In the genomic region with DNA sequence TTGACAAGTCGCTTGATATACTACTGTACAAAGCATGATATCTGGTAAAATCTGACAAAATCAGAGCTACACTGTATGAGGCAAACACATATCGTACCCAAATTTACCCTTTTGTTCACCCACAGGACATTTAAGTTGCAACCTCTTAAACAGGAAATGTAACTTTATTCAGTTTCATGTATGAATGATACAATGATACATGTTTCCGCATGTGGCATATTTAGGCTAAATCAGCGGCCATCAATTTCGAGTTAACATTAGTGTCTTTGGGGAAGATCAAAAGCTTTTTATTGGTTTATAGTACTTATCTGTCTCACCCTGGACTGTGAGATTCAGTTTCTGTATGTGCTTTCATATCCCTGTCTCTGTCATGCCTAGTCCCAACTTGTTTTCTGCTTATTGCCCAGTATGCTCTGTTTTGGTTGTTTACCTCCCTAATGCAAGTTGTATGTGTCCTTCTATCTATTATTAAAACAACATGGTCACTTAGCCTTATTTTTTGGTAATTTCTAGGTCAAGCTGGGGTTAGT, we compare ENCODE assay signal across 25 cellular contexts.
"Had no signal": no experiment of that assay in that cellular context is flagged by ENCODE, and none has a peak within 500 bp of the region (broad histone marks: within the 10 kb centered on the region; RNA-seq: fewer than 3 reads in every experiment).

No MANE protein-coding gene starts in this region.

- H3K27ac ChIP-seq: SJSA1 had no signal

- H3K27me3 ChIP-seq: SJSA1 had no signal

- DNase-seq: activated CD4-positive, alpha-beta T cell treated with anti-CD3 and anti-CD28 coated beads for 1 hour; activated CD4-positive, alpha-beta T cell treated with anti-CD3 and anti-CD28 coated beads, Interleukin-2, amount 10 ng/mL, durations not matched to agents 24 days and 14 days; activated CD4-positive, alpha-beta T cell treated with anti-CD3 and anti-CD28 coated beads, Interleukin-2, amount 50 U/mL, for 48 hours; activated CD8-positive, alpha-beta memory T cell treated with anti-CD3 and anti-CD28 coated beads, Interleukin-2, amount 10 ng/mL, durations not matched to agents 7 days and 5 days; activated effector memory CD4-positive, alpha-beta T cell treated with Interleukin-2 at 50 U/mL for 16 hours; activated naive CD4-positive, alpha-beta T cell; activated T-cell treated with anti-CD3 and anti-CD28 coated beads, Interleukin-2, amount 50 U/mL, for 24 hours; aorta; NCI-H1105 treated with DMSO at 0.1 percent for 48 hours; NCI-H1436 treated with DMSO at 0.1 percent for 48 hours; NCI-H187; NCI-H2081; NCI-H510A treated with DMSO at 0.1 percent for 48 hours; NCI-H69; PC-3; SHP77; SW 1271 had no signal

- H3K4me3 Mint-ChIP-seq: activated CD4-positive, alpha-beta T cell treated with anti-CD3 and anti-CD28 coated beads, Interleukin-2, amount 10 ng/mL, durations not matched to agents 24 days and 14 days; activated CD8-positive, alpha-beta memory T cell treated with anti-CD3 and anti-CD28 coated beads, Interleukin-2, amount 10 ng/mL, durations not matched to agents 7 days and 5 days; activated naive CD4-positive, alpha-beta T cell treated with anti-CD3 and anti-CD28 coated beads, Interleukin-2, amount 50 U/mL, for 24 hours; activated T-cell treated with anti-CD3 and anti-CD28 coated beads, Interleukin-2, amount 50 U/mL, for 24 hours; activated T-helper 1 cell treated with anti-CD3 and anti-CD28 coated beads, Interleukin-12 subunit alpha, Interleukin-12 subunit beta, Interleukin-2, Interleukin-4 antibody, amounts not matched to agents 30 ng/mL and 10 ng/mL and 1 ng/mL, durations not matched to agents 14 hours and 24 hours and 36 hours; brain; T-helper 2 cell treated with Interferon-gamma antibody and Interleukin-4, amounts not matched to agents 5 μg/mL and 100 μg/mL, for 36 hours; WTC11 had no signal

- H3K4me1 ChIP-seq: SJSA1 had no signal

- H3K4me1 Mint-ChIP-seq: activated CD4-positive, alpha-beta T cell treated with anti-CD3 and anti-CD28 coated beads, Interleukin-2, amount 10 ng/mL, durations not matched to agents 24 days and 14 days; activated CD8-positive, alpha-beta memory T cell treated with anti-CD3 and anti-CD28 coated beads, Interleukin-2, amount 10 ng/mL, durations not matched to agents 7 days and 5 days; activated naive CD4-positive, alpha-beta T cell treated with anti-CD3 and anti-CD28 coated beads, Interleukin-2, amount 50 U/mL, for 24 hours; brain; WTC11 had no signal

- H3K4me3 ChIP-seq: SJSA1 had no signal

- H3K27me3 Mint-ChIP-seq: activated CD8-positive, alpha-beta memory T cell treated with anti-CD3 and anti-CD28 coated beads, Interleukin-2, amount 10 ng/mL, durations not matched to agents 7 days and 5 days; activated naive CD4-positive, alpha-beta T cell treated with anti-CD3 and anti-CD28 coated beads, Interleukin-2, amount 50 U/mL, for 24 hours had no signal

- H3K36me3 ChIP-seq: SJSA1 had no signal

- FAIRE-seq: RCC 7860 had no signal

- H3K9me3 Mint-ChIP-seq: activated CD4-positive, alpha-beta T cell treated with anti-CD3 and anti-CD28 coated beads, Interleukin-2, amount 10 ng/mL, durations not matched to agents 24 days and 14 days; activated naive CD4-positive, alpha-beta T cell treated with anti-CD3 and anti-CD28 coated beads, Interleukin-2, amount 50 U/mL, for 24 hours; activated T-cell treated with anti-CD3 and anti-CD28 coated beads, Interleukin-2, amount 50 U/mL, for 24 hours; activated T-helper 1 cell treated with anti-CD3 and anti-CD28 coated beads, Interleukin-12 subunit alpha, Interleukin-12 subunit beta, Interleukin-2, Interleukin-4 antibody, amounts not matched to agents 30 ng/mL and 10 ng/mL and 1 ng/mL, durations not matched to agents 14 hours and 24 hours and 36 hours; T-helper 2 cell treated with Interferon-gamma antibody and Interleukin-4, amounts not matched to agents 5 μg/mL and 100 μg/mL, for 36 hours; WTC11 had no signal

- H3K36me3 Mint-ChIP-seq: activated CD8-positive, alpha-beta memory T cell treated with anti-CD3 and anti-CD28 coated beads, Interleukin-2, amount 10 ng/mL, durations not matched to agents 7 days and 5 days; activated naive CD4-positive, alpha-beta T cell treated with anti-CD3 and anti-CD28 coated beads, Interleukin-2, amount 50 U/mL, for 24 hours; brain; WTC11 had no signal

- ATAC-seq: activated CD8-positive, alpha-beta memory T cell treated with anti-CD3 and anti-CD28 coated beads, Interleukin-2, amount 10 ng/mL, durations not matched to agents 7 days and 5 days; PC-3; SK-N-SH treated with all-trans-retinoic acid at 6 μM for 48 hours; WTC11 had no signal

- H3K9me3 ChIP-seq: SJSA1 had no signal

- H3K27ac Mint-ChIP-seq: activated CD4-positive, alpha-beta T cell treated with anti-CD3 and anti-CD28 coated beads, Interleukin-2, amount 10 ng/mL, durations not matched to agents 24 days and 14 days; activated CD8-positive, alpha-beta memory T cell treated with anti-CD3 and anti-CD28 coated beads, Interleukin-2, amount 10 ng/mL, durations not matched to agents 7 days and 5 days; activated naive CD4-positive, alpha-beta T cell treated with anti-CD3 and anti-CD28 coated beads, Interleukin-2, amount 50 U/mL, for 24 hours; activated T-cell treated with anti-CD3 and anti-CD28 coated beads, Interleukin-2, amount 50 U/mL, for 24 hours; activated T-helper 1 cell treated with anti-CD3 and anti-CD28 coated beads, Interleukin-12 subunit alpha, Interleukin-12 subunit beta, Interleukin-2, Interleukin-4 antibody, amounts not matched to agents 30 ng/mL and 10 ng/mL and 1 ng/mL, durations not matched to agents 14 hours and 24 hours and 36 hours; brain; T-helper 2 cell treated with Interferon-gamma antibody and Interleukin-4, amounts not matched to agents 5 μg/mL and 100 μg/mL, for 36 hours; WTC11 had no signal
